Comparison of ENCODE assay signal across 4 cellular contexts in the genomic region with DNA sequence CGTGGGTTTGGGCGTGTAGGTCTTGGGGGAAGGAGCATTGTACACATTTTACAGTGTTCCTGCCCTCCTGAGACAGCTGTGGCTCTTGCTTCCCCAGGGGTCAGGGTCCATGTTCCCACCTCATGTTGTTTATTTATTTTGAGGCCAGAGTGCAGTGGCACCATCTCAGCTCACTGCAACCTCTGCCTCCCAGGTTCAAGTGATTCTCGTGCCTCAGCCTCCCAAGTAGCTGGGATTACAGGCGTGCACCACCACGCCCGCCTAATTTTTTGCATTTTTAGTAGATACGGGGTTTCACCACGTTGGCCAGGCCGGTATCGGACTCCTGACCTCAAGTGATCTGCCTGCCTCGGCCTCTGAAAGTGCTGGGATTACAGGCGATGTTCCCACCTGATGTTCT. TPM values are rescaled to one million over a fixed set of nuclear protein-coding genes. Genes with fewer than 3 reads are reported as not detected.
"Had no signal": no experiment of that assay in that cellular context is flagged by ENCODE, and none has a peak within 500 bp of the region (broad histone marks: within the 10 kb centered on the region; RNA-seq: fewer than 3 reads in every experiment).

No MANE protein-coding gene starts in this region.

RNA-seq across cellular contexts. Expression of a gene that starts 2.0 kb away (rescaled TPM):
- total RNA-seq: naive thymus-derived CD8-positive, alpha-beta T cell; pulmonary artery endothelial cell; upper lobe of right lung had no signal
- polyA plus RNA-seq: liver; naive thymus-derived CD8-positive, alpha-beta T cell had no signal
